Comparison of ENCODE assay signal across 9 cellular contexts in the genomic region with DNA sequence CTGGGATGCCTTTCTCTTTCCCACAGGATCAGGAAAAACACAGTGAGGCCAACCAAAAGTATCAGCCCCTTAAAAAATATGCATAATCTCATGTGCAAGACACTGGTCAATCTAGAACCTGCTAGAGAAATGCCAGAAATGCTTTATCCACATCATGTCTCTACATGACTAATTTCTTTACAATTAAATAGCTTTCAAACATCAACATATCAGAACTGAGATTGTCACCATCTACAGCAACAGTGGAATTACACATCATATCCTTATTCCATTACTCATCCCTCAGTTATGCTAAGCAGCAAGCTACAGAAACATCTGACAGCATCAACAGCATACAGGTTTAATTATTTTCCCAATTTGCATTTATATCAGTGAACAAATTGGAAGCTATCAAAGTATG.
A peak's percentile ranks its signal among the peaks of the same experiment; 100 is the strongest.
DNase-seq lines count a peak whose midpoint lies in the region; ATAC-seq, FAIRE-seq and TF ChIP-seq lines count a peak whose summit lies in the region.
"Had no signal": no experiment of that assay in that cellular context is flagged by ENCODE, and none has a peak within 500 bp of the region (broad histone marks: within the 10 kb centered on the region; RNA-seq: fewer than 3 reads in every experiment).

No MANE protein-coding gene starts in this region.

- peaks cover 7% of the 10 kb centered on the region for H3K36me3 ChIP-seq in brain microvascular endothelial cell (replicated peaks)

- H3K4me3 ChIP-seq in brain microvascular endothelial cell (ENCODE audit: low read depth, low read length) = no peak overlapping the region
- H3K4me3 ChIP-seq: upper lobe of left lung had no signal

- intact Hi-C loops in left colon (cut with DNase I, micrococcal nuclease) = no loop called here

- ATAC-seq in left colon = no peak

- no peak for TF ChIP-seq CTCF in AG09319 (IDR thresholded peaks at IDR 0.05; ENCODE audit: low read depth, low read length)
- no peak for TF ChIP-seq CTCF in brain microvascular endothelial cell (IDR thresholded peaks at IDR 0.05; ENCODE audit: low read depth, low read length, missing control alignments)

- DNase-seq in AG09319 (ENCODE audit: extremely low read depth, low read depth) = peak; percentile 25
- DNase-seq in HTR-8/SVneo (ENCODE audit: insufficient read length, low spot score) = peak; percentile 73
- peak; percentile 74 for DNase-seq in brain microvascular endothelial cell
- DNase-seq in myocyte (ENCODE audit: low read depth) = peak; percentile 17
- DNase-seq in stimulated activated CD4-positive, alpha-beta T cell treated with anti-CD3 and anti-CD28 coated beads, Interleukin-12 subunit alpha, Interleukin-12 subunit beta, amount 100 ng/mL, for 4 hours = no peak
- no peak for DNase-seq in left colon
- DNase-seq in RPMI8226 = no peak
- DNase-seq in COLO668 (lab: John Stamatoyannopoulos, UW; ENCODE audit: unreplicated experiment) = no peak
- DNase-seq: upper lobe of left lung had no signal

- H3K27me3 ChIP-seq in brain microvascular endothelial cell (replicated peaks) = no peaks in the 10 kb centered on the region
- H3K27me3 ChIP-seq: upper lobe of left lung had no signal

- FAIRE-seq in HTR-8/SVneo (lab: Jason Lieb, UNC) = peak; percentile 91

- in situ Hi-C loops in brain microvascular endothelial cell (cut with HindIII; ENCODE audit: low pct_ligation_motif_present, low sequenced_read_pairs) = no loop called here

- peak overlapping the region; percentile 63 for H3K27ac ChIP-seq in brain microvascular endothelial cell

Comparison
In these comparisons a context has a peak if more than half of its experiments do, and no peak if none do; other contexts are left out.
1. DNase-seq: peak in AG09319 (single experiment), HTR-8/SVneo (single experiment), brain microvascular endothelial cell (single experiment) and myocyte (single experiment); none in stimulated activated CD4-positive, alpha-beta T cell treated with anti-CD3 and anti-CD28 coated beads, Interleukin-12 subunit alpha, Interleukin-12 subunit beta, amount 100 ng/mL, for 4 hours (single experiment), left colon (0 of 2), RPMI8226 (single experiment) and COLO668 (single experiment).